2 cellular contexts compared by ENCODE assay signal in genomic region chr2:67277450-67277849, GRCh38.
TF ChIP-seq lines count a peak whose summit lies in the region.

No MANE protein-coding gene starts in this region.

TF ChIP-seq in GM23338, 12 proteins besides CTCF, POLR2A, EP300 and RAD21:
- TF ChIP-seq EZH2 (IDR thresholded peaks at IDR 0.05; ENCODE audit: low read depth, unreplicated experiment) (no peak), REST (IDR thresholded peaks at IDR 0.05; ENCODE audit: unreplicated experiment) (no peak), ZNF462 (CRISPR knock-in tag; IDR thresholded peaks at IDR 0.05) (no peak), JUNB (IDR thresholded peaks at IDR 0.05; ENCODE audit: unreplicated experiment) (no peak), ZNF331 (CRISPR knock-in tag; IDR thresholded peaks at IDR 0.05; ENCODE audit: low read depth) (no peak), POLR2AphosphoS5 (IDR thresholded peaks at IDR 0.05; ENCODE audit: low read depth) (no peak), CREB1 (CRISPR knock-in tag; IDR thresholded peaks at IDR 0.05; ENCODE audit: low read depth) (no peak), EZH2phosphoT487 (IDR thresholded peaks at IDR 0.05; ENCODE audit: unreplicated experiment) (no peak), NANOG (IDR thresholded peaks at IDR 0.05; ENCODE audit: borderline replicate concordance) (no peak), ETS1 (IDR thresholded peaks at IDR 0.05) (no peak), STAT1 (IDR thresholded peaks at IDR 0.05; ENCODE audit: unreplicated experiment) (no peak), ZNF114 (CRISPR knock-in tag; IDR thresholded peaks at IDR 0.05) (no peak)

TF ChIP-seq in H1, 55 proteins besides CTCF, POLR2A, EP300 and RAD21:
- no peak for TF ChIP-seq NRF1 (IDR thresholded peaks at IDR 0.05; ENCODE audit: low read depth, low read length)
